In genomic region chr7:18558910-18559309, GRCh38 we compare ENCODE assay signal across 22 cellular contexts.
"Had no signal": no experiment of that assay in that cellular context is flagged by ENCODE, and none has a peak within 500 bp of the region (broad histone marks: within the 10 kb centered on the region; RNA-seq: fewer than 3 reads in every experiment).

No MANE protein-coding gene starts in this region.

- H3K27ac ChIP-seq: adrenal gland, esophagus squamous epithelium, neural progenitor cell, ovary, right lobe of liver, upper lobe of right lung had no signal

- H3K9me3 Mint-ChIP-seq: activated CD4-positive, alpha-beta memory T cell treated with anti-CD3 and anti-CD28 coated beads, Interleukin-2, amount 10 ng/mL, durations not matched to agents 7 days and 5 days; activated T-cell treated with anti-CD3 and anti-CD28 coated beads, Interleukin-2, amount 50 U/mL, for 4 hours; central memory CD8-positive, alpha-beta T cell; immature natural killer cell; neural progenitor cell; stimulated activated naive CD8-positive, alpha-beta T cell treated with anti-CD3 and anti-CD28 coated beads, Interleukin-15, Interleukin-2, amounts not matched to agents 100 ng/mL and 50 ng/mL, for 24 hours had no signal

- H3K36me3 Mint-ChIP-seq: activated naive CD4-positive, alpha-beta T cell treated with anti-CD3 and anti-CD28 coated beads, Interleukin-2, amount 50 U/mL, for 24 hours; neural progenitor cell had no signal

- H3K4me3 ChIP-seq: adrenal gland, coronary artery, esophagus squamous epithelium, lung, neural progenitor cell, ovary, right lobe of liver, smooth muscle cell, upper lobe of right lung had no signal

- H3K9ac ChIP-seq: neural progenitor cell had no signal

- H3K27me3 Mint-ChIP-seq: activated CD4-positive, alpha-beta memory T cell treated with anti-CD3 and anti-CD28 coated beads, Interleukin-2, amount 10 ng/mL, durations not matched to agents 7 days and 5 days; activated naive CD4-positive, alpha-beta T cell treated with anti-CD3 and anti-CD28 coated beads, Interleukin-2, amount 50 U/mL, for 24 hours; central memory CD8-positive, alpha-beta T cell; stimulated activated naive CD8-positive, alpha-beta T cell treated with anti-CD3 and anti-CD28 coated beads, Interleukin-15, Interleukin-2, amounts not matched to agents 100 ng/mL and 50 ng/mL, for 24 hours; T-helper 17 cell had no signal

- H3K27ac Mint-ChIP-seq: activated CD4-positive, alpha-beta memory T cell treated with anti-CD3 and anti-CD28 coated beads, Interleukin-2, amount 10 ng/mL, durations not matched to agents 7 days and 5 days; activated naive CD4-positive, alpha-beta T cell treated with anti-CD3 and anti-CD28 coated beads, Interleukin-2, amount 50 U/mL, for 24 hours; immature natural killer cell; neural progenitor cell; stimulated activated naive CD8-positive, alpha-beta T cell treated with anti-CD3 and anti-CD28 coated beads, Interleukin-15, Interleukin-2, amounts not matched to agents 100 ng/mL and 50 ng/mL, for 24 hours; T-helper 17 cell had no signal

- DNase-seq: activated CD4-positive, alpha-beta memory T cell treated with anti-CD3 and anti-CD28 coated beads, Interleukin-2, amount 10 ng/mL, durations not matched to agents 7 days and 5 days; activated CD4-positive, alpha-beta T cell treated with anti-CD3 and anti-CD28 coated beads for 4 hours; activated effector memory CD4-positive, alpha-beta T cell treated with anti-CD3 and anti-CD28 coated beads, Interleukin-2, amount 50 U/mL, for 16 hours; activated T-cell treated with anti-CD3 and anti-CD28 coated beads, Interleukin-2, amount 50 U/mL, for 4 hours; adrenal gland; esophagus squamous epithelium; head of caudate nucleus; immature natural killer cell; left colon; ovary; right lobe of liver; stimulated activated CD4-positive, alpha-beta T cell treated with anti-CD3 and anti-CD28 coated beads, Interleukin-4, amount 100 ng/mL, for 4 hours; stimulated activated CD8-positive, alpha-beta memory T cell treated with anti-CD3 and anti-CD28 coated beads, Interleukin-4, amount 100 ng/mL, for 48 hours; T-helper 17 cell; upper lobe of right lung had no signal

- H3K4me1 Mint-ChIP-seq: activated CD4-positive, alpha-beta memory T cell treated with anti-CD3 and anti-CD28 coated beads, Interleukin-2, amount 10 ng/mL, durations not matched to agents 7 days and 5 days; activated naive CD4-positive, alpha-beta T cell treated with anti-CD3 and anti-CD28 coated beads, Interleukin-2, amount 50 U/mL, for 24 hours; central memory CD8-positive, alpha-beta T cell; immature natural killer cell; T-helper 17 cell had no signal

- ATAC-seq: activated T-cell treated with anti-CD3 and anti-CD28 coated beads, Interleukin-2, amount 50 U/mL, for 4 hours; left colon; right lobe of liver; T-helper 17 cell; upper lobe of right lung had no signal

- H3K4me1 ChIP-seq: adrenal gland, neural progenitor cell, right lobe of liver, upper lobe of right lung had no signal

- H3K36me3 ChIP-seq: adrenal gland, esophagus squamous epithelium, neural progenitor cell, ovary, right lobe of liver, upper lobe of right lung had no signal

- H3K4me3 Mint-ChIP-seq: activated CD4-positive, alpha-beta memory T cell treated with anti-CD3 and anti-CD28 coated beads, Interleukin-2, amount 10 ng/mL, durations not matched to agents 7 days and 5 days; activated naive CD4-positive, alpha-beta T cell treated with anti-CD3 and anti-CD28 coated beads, Interleukin-2, amount 50 U/mL, for 24 hours; activated T-cell treated with anti-CD3 and anti-CD28 coated beads, Interleukin-2, amount 50 U/mL, for 4 hours; central memory CD8-positive, alpha-beta T cell; immature natural killer cell; neural progenitor cell; stimulated activated naive CD8-positive, alpha-beta T cell treated with anti-CD3 and anti-CD28 coated beads, Interleukin-15, Interleukin-2, amounts not matched to agents 100 ng/mL and 50 ng/mL, for 24 hours; T-helper 17 cell had no signal

- H3K4me2 ChIP-seq: neural progenitor cell, smooth muscle cell had no signal

- H3K9me3 ChIP-seq: adrenal gland, esophagus squamous epithelium, ovary, right lobe of liver, upper lobe of right lung had no signal

- H2AFZ ChIP-seq: neural progenitor cell had no signal

- H3K27me3 ChIP-seq: adrenal gland, esophagus squamous epithelium, neural progenitor cell, ovary, right lobe of liver, upper lobe of right lung had no signal
